In the genomic region with DNA sequence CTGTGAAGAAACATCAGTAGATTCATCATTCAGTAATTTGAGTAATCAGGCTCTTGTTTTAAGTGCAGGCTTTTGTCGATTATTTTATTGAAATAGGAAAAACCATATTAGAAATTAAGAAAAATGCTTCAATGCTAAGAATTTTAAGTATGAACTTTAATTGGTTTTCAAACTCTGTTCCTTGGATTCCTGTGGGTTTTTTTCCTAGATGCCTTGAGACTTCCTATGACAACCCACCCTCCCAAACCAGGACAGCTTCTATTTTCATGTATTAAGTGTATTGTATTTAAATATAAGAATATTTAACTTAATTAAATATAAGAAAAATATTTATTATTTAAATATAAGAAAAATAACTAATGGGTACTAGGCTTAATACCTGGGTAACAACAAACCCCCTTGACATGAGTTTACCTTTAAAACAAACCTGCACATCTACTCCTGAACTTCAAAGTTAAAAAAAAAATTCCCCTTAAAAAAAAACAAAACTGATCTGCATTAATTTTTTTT, we compare ENCODE assay signal across 23 cellular contexts. TPM values are rescaled to one million over a fixed set of nuclear protein-coding genes. Genes with fewer than 3 reads are reported as not detected.
DNase-seq lines count a peak whose midpoint lies in the region; ATAC-seq and TF ChIP-seq lines count a peak whose summit lies in the region.
"Had no signal": no experiment of that assay in that cellular context is flagged by ENCODE, and none has a peak within 500 bp of the region (broad histone marks: within the 10 kb centered on the region; RNA-seq: fewer than 3 reads in every experiment).

No MANE protein-coding gene starts in this region.

- H2AFZ ChIP-seq in Karpas-422 (ENCODE audit: low read length): no peak overlapping the region
- no peak overlapping the region for H2AFZ ChIP-seq in neural progenitor cell (replicated peaks)

- TF ChIP-seq CTCF in endodermal cell (conservative IDR thresholded peaks at IDR 0.05) (no peak), neural progenitor cell (IDR thresholded peaks at IDR 0.05) (no peak)

- H3K4me3 Mint-ChIP-seq in endodermal cell: no peak overlapping the region
- no peak overlapping the region for H3K4me3 Mint-ChIP-seq in neural progenitor cell
- H3K4me3 Mint-ChIP-seq: activated CD8-positive, alpha-beta memory T cell treated with anti-CD3 and anti-CD28 coated beads, Interleukin-2, amount 10 ng/mL, durations not matched to agents 7 days and 5 days had no signal

- H3K4me3 ChIP-seq in BLaER1 (no peak overlapping the region), Karpas-422 (ENCODE audit: low read length) (no peak overlapping the region), endodermal cell (ENCODE audit: low read length) (peak overlapping the region; percentile 99), neural progenitor cell (peak overlapping the region; percentile 80)
- H3K4me3 ChIP-seq: uterus had no signal

- DNase-seq in Karpas-422 (no peak), endodermal cell (no peak), neural progenitor cell (ENCODE audit: low spot score) (no peak), T-helper 9 cell (no peak), NCI-H524 (lab: John Stamatoyannopoulos, UW) (no peak), ecto neural progenitor cell (ENCODE audit: low spot score) (no peak)
- DNase-seq: activated CD8-positive, alpha-beta memory T cell treated with anti-CD3 and anti-CD28 coated beads, Interleukin-2, amount 10 ng/mL, durations not matched to agents 7 days and 5 days; aorta; cortex of kidney; head of caudate nucleus; mesendoderm; NCI-H1092 treated with DMSO at 0.1 percent for 48 hours; NCI-H69; stimulated activated CD4-positive, alpha-beta T cell treated with anti-CD3 and anti-CD28 coated beads, Interleukin-2, amount 100 ng/mL, for 24 hours; T1000; uterus had no signal

- H3K4me2 ChIP-seq in BLaER1 (peak overlapping the region; percentile 92; the same call in 1 of the 2 replicates), Karpas-422 (ENCODE audit: low read depth, low read length, poor library complexity, severe bottlenecking) (peak overlapping the region; percentile 83), neural progenitor cell (peak overlapping the region; percentile 98)

- H3K27me3 ChIP-seq in BLaER1 (no peaks in the 10 kb centered on the region), Karpas-422 (ENCODE audit: low read length) (no peaks in the 10 kb centered on the region), endodermal cell (ENCODE audit: control insufficient read depth, insufficient read depth, low read length, poor library complexity, severe bottlenecking) (no peaks in the 10 kb centered on the region), neural progenitor cell (no peaks in the 10 kb centered on the region)
- H3K27me3 ChIP-seq: uterus had no signal

- H3K36me3 Mint-ChIP-seq in endodermal cell (ENCODE audit: low read depth) (peaks cover 3% of the 10 kb centered on the region), neural progenitor cell (peaks cover 7% of the 10 kb centered on the region)

- H3K9ac ChIP-seq in BLaER1: no peak overlapping the region
- H3K9ac ChIP-seq in Karpas-422 (ENCODE audit: low read length): no peak overlapping the region
- no peak overlapping the region for H3K9ac ChIP-seq in endodermal cell (ENCODE audit: extremely low read depth, low read length, poor library complexity, severe bottlenecking)
- no peak overlapping the region for H3K9ac ChIP-seq in neural progenitor cell

- H3K9me3 ChIP-seq in BLaER1 (no peaks in the 10 kb centered on the region), Karpas-422 (ENCODE audit: low read length) (no peaks in the 10 kb centered on the region), endodermal cell (ENCODE audit: control insufficient read depth, low read length) (no peaks in the 10 kb centered on the region), neural progenitor cell (ENCODE audit: low read depth) (no peaks in the 10 kb centered on the region)
- H3K9me3 ChIP-seq: uterus had no signal

- H3K4me1 ChIP-seq in BLaER1 (peaks cover 36% of the 10 kb centered on the region), Karpas-422 (ENCODE audit: low read length) (peaks cover 76% of the 10 kb centered on the region), endodermal cell (ENCODE audit: control insufficient read depth, insufficient read depth, low read length) (peaks cover 6% of the 10 kb centered on the region), neural progenitor cell (peaks cover 33% of the 10 kb centered on the region)

- H3F3A ChIP-seq in neural progenitor cell (ENCODE audit: low read depth): peaks cover 21% of the 10 kb centered on the region

- H3K27me3 Mint-ChIP-seq in endodermal cell (ENCODE audit: insufficient read depth) (no peaks in the 10 kb centered on the region), neural progenitor cell (ENCODE audit: insufficient read depth, low read depth) (peaks cover 13% of the 10 kb centered on the region)

- no peaks in the 10 kb centered on the region for H3K9me3 Mint-ChIP-seq in endodermal cell
- no peaks in the 10 kb centered on the region for H3K9me3 Mint-ChIP-seq in neural progenitor cell

- 67 to 86% methylated on average over 1 of the region's 1 CpG for WGBS in endodermal cell (ENCODE audit: insufficient coverage in 1 of 2, insufficient read length in 1 of 2), 2 experiments

- H3K27ac Mint-ChIP-seq in endodermal cell: no peak overlapping the region
- no peak overlapping the region for H3K27ac Mint-ChIP-seq in neural progenitor cell
- H3K27ac Mint-ChIP-seq: activated CD8-positive, alpha-beta memory T cell treated with anti-CD3 and anti-CD28 coated beads, Interleukin-2, amount 10 ng/mL, durations not matched to agents 7 days and 5 days had no signal

- H3K79me2 ChIP-seq in Karpas-422 (ENCODE audit: low read length) (peaks cover 75% of the 10 kb centered on the region), neural progenitor cell (ENCODE audit: low read depth) (peaks cover 85% of the 10 kb centered on the region)

- H3K27ac ChIP-seq in BLaER1: no peak overlapping the region
- H3K27ac ChIP-seq in Karpas-422 (ENCODE audit: low read length): no peak overlapping the region
- no peak overlapping the region for H3K27ac ChIP-seq in endodermal cell (ENCODE audit: low read depth, low read length)
- no peak overlapping the region for H3K27ac ChIP-seq in neural progenitor cell
- H3K27ac ChIP-seq: HL-60, uterus had no signal

- H3K9me2 ChIP-seq in Karpas-422 (replicated peaks; ENCODE audit: insufficient read depth, low read length): no peaks in the 10 kb centered on the region

- peaks cover 71% of the 10 kb centered on the region for H4K20me1 ChIP-seq in BLaER1
- H4K20me1 ChIP-seq in Karpas-422 (ENCODE audit: insufficient read depth, low read depth, low read length): peaks cover 22% of the 10 kb centered on the region; the same call in 1 of the 2 replicates
- peaks cover 69% of the 10 kb centered on the region for H4K20me1 ChIP-seq in neural progenitor cell (ENCODE audit: low read depth)

- no peak for ATAC-seq in HG02852 (IDR thresholded peaks at IDR 0.05; ENCODE audit: unreplicated experiment)
- ATAC-seq: activated CD8-positive, alpha-beta memory T cell treated with anti-CD3 and anti-CD28 coated beads, Interleukin-2, amount 10 ng/mL, durations not matched to agents 7 days and 5 days; esophagus mucosa; K562; Panc1; sciatic nerve had no signal

- H3K4me1 Mint-ChIP-seq in endodermal cell: peaks cover 41% of the 10 kb centered on the region
- H3K4me1 Mint-ChIP-seq in neural progenitor cell: peaks cover 30% of the 10 kb centered on the region

- H3K36me3 ChIP-seq in BLaER1 (peaks cover 4% of the 10 kb centered on the region; the same call in 1 of the 2 replicates), Karpas-422 (ENCODE audit: insufficient read depth, low read length) (no peaks in the 10 kb centered on the region), endodermal cell (ENCODE audit: control insufficient read depth, insufficient read depth, low read length) (peaks cover 8% of the 10 kb centered on the region), neural progenitor cell (no peaks in the 10 kb centered on the region)
- H3K36me3 ChIP-seq: uterus had no signal

RNA-seq across cellular contexts. Expression of gene ARHGAP5, which starts 3.0 kb away (rescaled TPM):
- 63.0 and 114 TPM in 2 replicates for total RNA-seq in Karpas-422 (2014; rRNA removed; shearing (Covaris generic); ENCODE audit: low replicate concordance)
- total RNA-seq in endodermal cell (100 to 1,000 TPM; 122 to 133 TPM), neural progenitor cell (ENCODE audit: low replicate concordance) (131 and 202 TPM in 2 replicates)
- polyA plus RNA-seq in endodermal cell (2013, experiment 1 of 2): 57.3 TPM
- polyA plus RNA-seq in endodermal cell (2013, experiment 2 of 2): 62.8 TPM

Comparison
In these comparisons a context has a peak if more than half of its experiments do, and no peak if none do; other contexts are left out.
1. H3K4me3 ChIP-seq: peak in endodermal cell (single experiment) and neural progenitor cell (single experiment); none in BLaER1 (single experiment) and Karpas-422 (single experiment).
2. Peak in every context shown above with its lines, with median percentiles within 50 percentile points of each other: H3K4me2 ChIP-seq.